ENCODE assay signal across 16 cellular contexts in genomic region chr3:155032918-155033317, GRCh38. TPM values are rescaled to one million over a fixed set of nuclear protein-coding genes. Genes with fewer than 3 reads are reported as not detected.
DNase-seq lines count a peak whose midpoint lies in the region; ATAC-seq and TF ChIP-seq lines count a peak whose summit lies in the region.
"Had no signal": no experiment of that assay in that cellular context is flagged by ENCODE, and none has a peak within 500 bp of the region (broad histone marks: within the 10 kb centered on the region; RNA-seq: fewer than 3 reads in every experiment).

No MANE protein-coding gene starts in this region.

- DNase-seq in BJ (ENCODE audit: low read depth) (peak; percentile 41), KG1 (lab: John Stamatoyannopoulos, UW) (peak; percentile 45), adipocyte (ENCODE audit: low read depth) (peak; percentile 80), iris pigment epithelial cell (ENCODE audit: low read depth) (peak; percentile 80), NCI-H187 treated with DMSO at 0.1 percent for 48 hours (lab: John Stamatoyannopoulos, UW) (no peak), SK-N-DZ (ENCODE audit: low spot score) (no peak), NCI-H526 (lab: John Stamatoyannopoulos, UW) (no peak)
- DNase-seq: activated T-cell treated with anti-CD3 and anti-CD28 coated beads, Interleukin-2, amount 50 U/mL, for 48 hours; body of pancreas; left cardiac atrium; NCI-H1092; NCI-H524; SHP77 had no signal

- H3K27me3 ChIP-seq in BJ (ENCODE audit: control insufficient read depth, insufficient read depth, low read length) = no peaks in the 10 kb centered on the region
- H3K27me3 ChIP-seq in adipocyte (replicated peaks; ENCODE audit: control insufficient read depth, insufficient read depth, low read length) = no peaks in the 10 kb centered on the region
- H3K27me3 ChIP-seq: BLaER1, body of pancreas, esophagus muscularis mucosa had no signal

- no peaks in the 10 kb centered on the region for H3K36me3 ChIP-seq in BJ (ENCODE audit: control insufficient read depth, insufficient read depth, low read length)
- H3K36me3 ChIP-seq in adipocyte (ENCODE audit: control insufficient read depth, insufficient read depth, low read length, severe bottlenecking) = no peaks in the 10 kb centered on the region
- H3K36me3 ChIP-seq: BLaER1, esophagus muscularis mucosa had no signal

- H3K4me3 ChIP-seq in BJ (ENCODE audit: low read depth, low read length) (no peak overlapping the region), adipocyte (ENCODE audit: low read length) (peak overlapping the region; percentile 25)
- H3K4me3 ChIP-seq: BLaER1, body of pancreas, esophagus muscularis mucosa had no signal

- POLR2A ChIA-PET in BJ (lab: Charles Lee) = interaction anchor here (0.8 to 1.0 kb wide), 2 partner anchors 47 to 61 kb away, joined by 3 to 12 read pairs; no protein-coding TSS in a partner anchor

- ATAC-seq in GM19455 (IDR thresholded peaks at IDR 0.05; ENCODE audit: unreplicated experiment) = no peak
- ATAC-seq: body of pancreas, left cardiac atrium had no signal

- peak overlapping the region; percentile 87 for H3K9ac ChIP-seq in adipocyte (ENCODE audit: low read length)
- H3K9ac ChIP-seq: BLaER1 had no signal

- CTCF ChIA-PET in BJ (lab: Yijun Ruan, JAX) = interaction anchor here (0.7 kb wide), 1 partner anchor 48 kb away, joined by 3 read pairs; no protein-coding TSS in a partner anchor

- no peak for TF ChIP-seq CTCF in BJ (IDR thresholded peaks at IDR 0.05; ENCODE audit: insufficient read depth, low read depth, low read length)

- H3K4me1 ChIP-seq in adipocyte (ENCODE audit: control insufficient read depth, insufficient read depth, low read length) = peaks cover 59% of the 10 kb centered on the region
- H3K4me1 ChIP-seq: BLaER1, body of pancreas, esophagus muscularis mucosa had no signal

- no peaks in the 10 kb centered on the region for H3K9me3 ChIP-seq in adipocyte (ENCODE audit: control insufficient read depth, low read length)
- H3K9me3 ChIP-seq: BLaER1, body of pancreas, esophagus muscularis mucosa had no signal

RNA-seq across cellular contexts. Expression of gene MME, which starts 47.2 kb away (rescaled TPM):
- polyA plus RNA-seq in BJ (2011; rRNA removed) = 208 and 273 TPM in 2 replicates
- 146 and 221 TPM in 2 replicates for polyA minus RNA-seq in BJ (2011; rRNA and poly(A)+ RNA removed)
- not detected in 2 replicates for polyA plus RNA-seq in SK-N-DZ (2014; cell fraction: cytosol; rRNA removed)
- polyA plus RNA-seq in SK-N-DZ (2014; cell fraction: nucleus; rRNA removed) = 0.16 TPM in 1 of 2 replicates, not detected in the other

Comparison
In these comparisons a context has a peak if more than half of its experiments do, and no peak if none do; other contexts are left out.
1. DNase-seq: peak in BJ (single experiment), KG1 (single experiment), adipocyte (single experiment) and iris pigment epithelial cell (single experiment); none in NCI-H187 treated with DMSO at 0.1 percent for 48 hours (single experiment), SK-N-DZ (single experiment) and NCI-H526 (0 of 2).